In genomic region chr3:172175254-172175599, GRCh38 we compare ENCODE assay signal across 17 cellular contexts.
DNase-seq lines count a peak whose midpoint lies in the region; ATAC-seq and TF ChIP-seq lines count a peak whose summit lies in the region.
"Had no signal": no experiment of that assay in that cellular context is flagged by ENCODE, and none has a peak within 500 bp of the region (broad histone marks: within the 10 kb centered on the region; RNA-seq: fewer than 3 reads in every experiment).

No MANE protein-coding gene starts in this region.

- H3K79me2 ChIP-seq in hepatocyte (peaks cover 91% of the 10 kb centered on the region), neural progenitor cell (ENCODE audit: low read depth) (peaks cover 58% of the 10 kb centered on the region)

- no peaks in the 10 kb centered on the region for H3K27me3 ChIP-seq in heart right ventricle
- H3K27me3 ChIP-seq in right cardiac atrium (ENCODE audit: control insufficient read depth, insufficient read depth), result no peaks in the 10 kb centered on the region
- no peaks in the 10 kb centered on the region for H3K27me3 ChIP-seq in hepatocyte
- no peaks in the 10 kb centered on the region for H3K27me3 ChIP-seq in neural progenitor cell
- no peaks in the 10 kb centered on the region for H3K27me3 ChIP-seq in vagina
- H3K27me3 ChIP-seq: esophagus muscularis mucosa had no signal

- H3K4me3 Mint-ChIP-seq in neural progenitor cell, result peak overlapping the region; percentile 78
- H3K4me3 Mint-ChIP-seq: CD8-positive, alpha-beta T cell; type B pancreatic cell had no signal

- H2AFZ ChIP-seq in hepatocyte, result no peak overlapping the region
- no peak overlapping the region for H2AFZ ChIP-seq in neural progenitor cell (replicated peaks)

- H3K27me3 Mint-ChIP-seq in neural progenitor cell (ENCODE audit: insufficient read depth, low read depth), result no peaks in the 10 kb centered on the region
- H3K27me3 Mint-ChIP-seq: type B pancreatic cell had no signal

- peaks cover 0 to 8% (median 0%) of the 10 kb centered on the region in 9 donors for H3K36me3 ChIP-seq in heart right ventricle
- no peaks in the 10 kb centered on the region for H3K36me3 ChIP-seq in hepatocyte (replicated peaks; ENCODE audit: insufficient read depth, low read depth)
- no peaks in the 10 kb centered on the region for H3K36me3 ChIP-seq in neural progenitor cell
- no peaks in the 10 kb centered on the region for H3K36me3 ChIP-seq in vagina
- H3K36me3 ChIP-seq: esophagus muscularis mucosa had no signal

- ATAC-seq in heart right ventricle, result no peak
- no peak for ATAC-seq in right cardiac atrium
- no peak for ATAC-seq in HG02970 (IDR thresholded peaks at IDR 0.05; ENCODE audit: low FRiP score, unreplicated experiment)
- ATAC-seq: CD8-positive, alpha-beta T cell; left cardiac atrium; sciatic nerve had no signal

- H3K9me3 ChIP-seq in heart right ventricle (no peaks in the 10 kb centered on the region), right cardiac atrium (ENCODE audit: control insufficient read depth, low read length) (no peaks in the 10 kb centered on the region), hepatocyte (ENCODE audit: low read depth) (no peaks in the 10 kb centered on the region), neural progenitor cell (ENCODE audit: low read depth) (no peaks in the 10 kb centered on the region), vagina (no peaks in the 10 kb centered on the region)
- H3K9me3 ChIP-seq: esophagus muscularis mucosa had no signal

- no peak for TF ChIP-seq POLR2A in vagina (IDR thresholded peaks at IDR 0.05)

- H3K4me3 ChIP-seq in heart right ventricle (no peak overlapping the region), right cardiac atrium (ENCODE audit: low read length) (no peak overlapping the region), hepatocyte (no peak overlapping the region), neural progenitor cell (peak overlapping the region; percentile 9), vagina (no peak overlapping the region)
- H3K4me3 ChIP-seq: esophagus muscularis mucosa had no signal

- H3K9ac ChIP-seq in neural progenitor cell, result no peak overlapping the region

- no peaks in the 10 kb centered on the region for H3K9me2 ChIP-seq in hepatocyte (replicated peaks; ENCODE audit: insufficient read depth)

- H3K4me1 ChIP-seq in heart right ventricle (peaks cover 17 to 93% (median 68%) of the 10 kb centered on the region in 9 donors), right cardiac atrium (ENCODE audit: control insufficient read depth, insufficient read depth, low read length) (peaks cover 8% of the 10 kb centered on the region), hepatocyte (ENCODE audit: insufficient read depth) (peaks cover 20% of the 10 kb centered on the region), neural progenitor cell (peaks cover 47% of the 10 kb centered on the region), vagina (peaks cover 66% of the 10 kb centered on the region)

- no peak for DNase-seq in heart right ventricle
- DNase-seq in right cardiac atrium, result no peak
- DNase-seq in hepatocyte (ENCODE audit: low spot score), result no peak
- DNase-seq in neural progenitor cell (ENCODE audit: low spot score), result no peak
- DNase-seq in vagina (ENCODE audit: extremely low spot score in 2 of 2), result no peak
- DNase-seq in NK-92 treated with Interleukin-12 subunit alpha and Interleukin-12 subunit beta, amount 100 ng/mL, for 24 hours (lab: John Stamatoyannopoulos, UW), result no peak
- DNase-seq in anterior cingulate cortex (lab: John Stamatoyannopoulos, UW), result no peak
- DNase-seq: activated CD4-positive, CD25-positive, alpha-beta regulatory T cell; activated effector memory CD4-positive, alpha-beta T cell treated with anti-CD3 and anti-CD28 coated beads, Interleukin-2, amount 50 U/mL, for 16 hours; CD8-positive, alpha-beta T cell; head of caudate nucleus; left cardiac atrium; NCI-H526 treated with DMSO at 0.1 percent for 48 hours had no signal

- no peak for TF ChIP-seq CTCF in heart right ventricle (IDR thresholded peaks at IDR 0.05)
- no peak for TF ChIP-seq CTCF in hepatocyte (IDR thresholded peaks at IDR 0.05; ENCODE audit: poor library complexity)
- TF ChIP-seq CTCF in neural progenitor cell (IDR thresholded peaks at IDR 0.05), result no peak
- TF ChIP-seq CTCF in vagina (IDR thresholded peaks at IDR 0.05), result no peak

- no peaks in the 10 kb centered on the region for H3K9me3 Mint-ChIP-seq in neural progenitor cell
- H3K9me3 Mint-ChIP-seq: CD8-positive, alpha-beta T cell had no signal

- intact Hi-C loops in heart right ventricle (cut with DNase I), result no loop called here
- intact Hi-C loops in right cardiac atrium (cut with DNase I), result no loop called here
- intact Hi-C loops in vagina (cut with DNase I), result no loop called here

- peak overlapping the region in 6 of 10 donors; percentile 5 to 70 (median 41) for H3K27ac ChIP-seq in heart right ventricle
- H3K27ac ChIP-seq in right cardiac atrium (ENCODE audit: low read length), result no peak overlapping the region
- peak overlapping the region; percentile 63 for H3K27ac ChIP-seq in hepatocyte
- peak overlapping the region; percentile 80 for H3K27ac ChIP-seq in neural progenitor cell
- H3K27ac ChIP-seq in vagina, result peak overlapping the region; percentile 7

- H3K27ac Mint-ChIP-seq in neural progenitor cell, result peak overlapping the region; percentile 98
- H3K27ac Mint-ChIP-seq: CD8-positive, alpha-beta T cell; type B pancreatic cell had no signal

- H3K36me3 Mint-ChIP-seq in neural progenitor cell, result peaks cover 12% of the 10 kb centered on the region

- H3F3A ChIP-seq in neural progenitor cell (ENCODE audit: low read depth), result peaks cover 18% of the 10 kb centered on the region

- H4K20me1 ChIP-seq in hepatocyte (ENCODE audit: insufficient read depth, poor library complexity, severe bottlenecking) (peaks cover 9% of the 10 kb centered on the region), neural progenitor cell (ENCODE audit: low read depth) (peaks cover 25% of the 10 kb centered on the region)

- peaks cover 69% of the 10 kb centered on the region for H3K4me1 Mint-ChIP-seq in neural progenitor cell

- WGBS in heart right ventricle, 2 donors, result 85% methylated on average over 3 of the region's 3 CpGs
- WGBS in right cardiac atrium, result 84% methylated on average over 3 of the region's 3 CpGs
- 71% methylated on average over 3 of the region's 3 CpGs for WGBS in hepatocyte (ENCODE audit: low lambda C conversion rate, missing lambda C conversion rate)

- H3K4me2 ChIP-seq in hepatocyte (no peak overlapping the region), neural progenitor cell (peak overlapping the region; percentile 64)
